8 cellular contexts compared by ENCODE assay signal in genomic region chr7:99438573-99439480, GRCh38. TPM values are rescaled to one million over a fixed set of nuclear protein-coding genes. Genes with fewer than 3 reads are reported as not detected.
DNase-seq lines count a peak whose midpoint lies in the region; ATAC-seq lines count a peak whose summit lies in the region.

Gene CPSF4, plus strand, starts transcription at chr7:99438943. Its CDS starts 140 bp downstream, at chr7:99439083.
Gene PTCD1, minus strand, starts transcription at chr7:99438798. Its CDS starts 3,556 bp downstream, at chr7:99435242.

- peak; percentile 85 to 93 for DNase-seq in AML-193 (lab: John Stamatoyannopoulos, UW)
- DNase-seq in NCI-H446 (lab: John Stamatoyannopoulos, UW): peak; percentile 81 to 92
- peak; percentile 85 for DNase-seq in activated CD4-positive, alpha-beta T cell treated with anti-CD3 and anti-CD28 coated beads for 1 hour
- DNase-seq in cerebellum (ENCODE audit: low spot score): peak; percentile 95
- DNase-seq in kidney glomerular epithelial cell (lab: John Stamatoyannopoulos, UW): peak; percentile 88
- peak; percentile 90 to 92 for DNase-seq in stimulated activated CD4-positive, alpha-beta T cell treated with anti-CD3 and anti-CD28 coated beads, Interleukin-15, amount 100 ng/mL, for 48 hours (ENCODE audit: low read depth in 2 of 2)

- peak; percentile 80 for ATAC-seq in GM19043 (IDR thresholded peaks at IDR 0.05; ENCODE audit: low read depth, unreplicated experiment)
- peak; percentile 93 for ATAC-seq in HG03354 (IDR thresholded peaks at IDR 0.05; ENCODE audit: poor library complexity, severe bottlenecking, unreplicated experiment)

RNA-seq across cellular contexts. Expression of gene CPSF4, which starts in this region (rescaled TPM):
- total RNA-seq in cerebellum: 36.0 TPM

RNA-seq across cellular contexts. Expression of gene PTCD1, which starts in this region (rescaled TPM):
- total RNA-seq in cerebellum: 6.0 TPM

Comparison
In these comparisons a context has a peak if more than half of its experiments do, and no peak if none do; other contexts are left out.
1. Peak in every context shown above with its lines: DNase-seq and ATAC-seq.